ENCODE assay signal across 20 cellular contexts in genomic region chr4:164648151-164648848, GRCh38.
DNase-seq lines count a peak whose midpoint lies in the region; ATAC-seq, FAIRE-seq and TF ChIP-seq lines count a peak whose summit lies in the region.
"Had no signal": no experiment of that assay in that cellular context is flagged by ENCODE, and none has a peak within 500 bp of the region (broad histone marks: within the 10 kb centered on the region; RNA-seq: fewer than 3 reads in every experiment).

No MANE protein-coding gene starts in this region.

- TF ChIP-seq RAD21 in SK-N-SH (IDR thresholded peaks at IDR 0.05; ENCODE audit: low read length), result no peak

- H3K4me1 ChIP-seq in SK-N-SH (ENCODE audit: control insufficient read depth in 1 of 2, insufficient read depth in 2 of 2, low read depth in 1 of 2, low read length in 1 of 2), result no peaks in the 10 kb centered on the region
- H3K4me1 ChIP-seq in H9 (ENCODE audit: insufficient read depth, low read length), result no peaks in the 10 kb centered on the region
- H3K4me1 ChIP-seq: gastrocnemius medialis, stomach had no signal

- H3K27me3 Mint-ChIP-seq in H9 (ENCODE audit: low read depth), result no peaks in the 10 kb centered on the region; the same call in 1 of the 2 replicates
- H3K27me3 Mint-ChIP-seq: activated B cell treated with CpG ODN at 0.5 μM for 24 hours, brain had no signal

- CTCF ChIA-PET in SK-N-SH (lab: Yijun Ruan, JAX), result no interaction called here

- DNase-seq in SK-N-SH (no peak), amniotic epithelial cell (ENCODE audit: low read depth) (peak; percentile 97), glomerular visceral epithelial cell (ENCODE audit: extremely low spot score) (peak; percentile 59), urothelium cell line (ENCODE audit: low spot score) (peak; percentile 57), H9 (no peak), KBM-7 (no peak)
- DNase-seq in activated naive CD4-positive, alpha-beta T cell treated with anti-CD3 and anti-CD28 coated beads, Interleukin-2, amount 50 U/mL, for 16 hours, result no peak
- DNase-seq: activated B cell treated with CpG ODN at 0.5 μM for 24 hours; activated gamma-delta T cell; effector CD4-positive, alpha-beta T cell; gastrocnemius medialis; HCEC 1CT; NCI-H1436 treated with DMSO at 0.1 percent for 48 hours; NCI-H2227 treated with DMSO at 0.1 percent for 48 hours; stimulated activated CD4-positive, alpha-beta T cell treated with anti-CD3 and anti-CD28 coated beads, Interleukin-12 subunit alpha, Interleukin-12 subunit beta, amount 100 ng/mL, for 4 hours; stomach had no signal

- no peaks in the 10 kb centered on the region for H3K4me1 Mint-ChIP-seq in H9
- H3K4me1 Mint-ChIP-seq: activated B cell treated with CpG ODN at 0.5 μM for 24 hours had no signal

- H2BK12ac ChIP-seq in H9 (ENCODE audit: insufficient read length, low read depth, low read length), result no peak overlapping the region

- H3K4ac ChIP-seq in H9 (ENCODE audit: low read depth, low read length), result no peak overlapping the region

- no peaks in the 10 kb centered on the region for H3K79me1 ChIP-seq in H9 (ENCODE audit: insufficient read depth, low read depth, low read length, poor library complexity, severe bottlenecking)

- 0% methylated on average over 1 of the region's 1 CpG for whole genome bisulfite sequencing in SK-N-SH (ENCODE audit: low lambda C conversion rate)
- WGBS in H9 (ENCODE audit: extremely low coverage, insufficient read length, low lambda C conversion rate), result no CpG with 5 or more reads among the region's 1 CpG

- no peak overlapping the region for H2AFZ ChIP-seq in SK-N-SH (ENCODE audit: low read depth)
- H2AFZ ChIP-seq in H9 (ENCODE audit: low read length), result no peak overlapping the region

- POLR2A ChIA-PET in SK-N-SH (lab: Yijun Ruan, JAX), result no interaction called here

- H4K5ac ChIP-seq in H9 (ENCODE audit: insufficient read length, low read depth, low read length), result no peak overlapping the region

- H3K27me3 ChIP-seq in SK-N-SH (ENCODE audit: insufficient read depth) (no peaks in the 10 kb centered on the region), H9 (ENCODE audit: insufficient read depth, low read length) (no peaks in the 10 kb centered on the region)
- H3K27me3 ChIP-seq: gastrocnemius medialis, stomach had no signal

- H2BK15ac ChIP-seq in H9 (ENCODE audit: low read depth, low read length), result no peak overlapping the region

- H3K9ac ChIP-seq in SK-N-SH (no peak overlapping the region), H9 (ENCODE audit: extremely low read depth, insufficient read length, low read length) (no peak overlapping the region)

- H3K27ac ChIP-seq in SK-N-SH (ENCODE audit: low read depth in 2 of 2, low read length in 1 of 2), result peak overlapping the region in 1 of 2 experiments; percentile 53; a peak in 2 of 4 replicates
- no peak overlapping the region for H3K27ac ChIP-seq in H9 (ENCODE audit: insufficient read length, low read depth, low read length)
- H3K27ac ChIP-seq: 22Rv1, gastrocnemius medialis, stomach had no signal

- H4K8ac ChIP-seq in H9 (replicated peaks; ENCODE audit: insufficient read length, low read depth, low read length), result no peak overlapping the region

- no peaks in the 10 kb centered on the region for H3K36me3 Mint-ChIP-seq in H9 (ENCODE audit: insufficient read depth in 1 of 3, low read depth in 3 of 3)
- H3K36me3 Mint-ChIP-seq: brain had no signal

- no peak overlapping the region for H2BK20ac ChIP-seq in H9 (ENCODE audit: low read depth, low read length, poor library complexity, severe bottlenecking)

- H3K36me3 ChIP-seq in SK-N-SH (replicated peaks in 1 of 2; ENCODE audit: control insufficient read depth in 1 of 2, insufficient read depth in 2 of 2, low read length in 1 of 2), result no peaks in the 10 kb centered on the region
- H3K36me3 ChIP-seq: gastrocnemius medialis, stomach had no signal

- no peak overlapping the region for H3K4me3 Mint-ChIP-seq in H9
- H3K4me3 Mint-ChIP-seq: activated B cell treated with CpG ODN at 0.5 μM for 24 hours, brain had no signal

- no peak for TF ChIP-seq CTCF in SK-N-SH (IDR thresholded peaks at IDR 0.05)
- TF ChIP-seq CTCF in H9 (conservative IDR thresholded peaks at IDR 0.05), result no peak

- no peak overlapping the region for H3T11ph ChIP-seq in H9 (ENCODE audit: low read length)

- H3K9me3 ChIP-seq in SK-N-SH (no peaks in the 10 kb centered on the region), H9 (ENCODE audit: control insufficient read depth, low read depth, low read length) (no peaks in the 10 kb centered on the region)
- H3K9me3 ChIP-seq: gastrocnemius medialis, stomach had no signal

- H3K9me3 Mint-ChIP-seq in H9, result peaks cover 0 to 2% of the 10 kb centered on the region in 2 experiments; a peak in 2 of 5 replicates

- H3K4me2 ChIP-seq in SK-N-SH (peak overlapping the region; percentile 15; the same call in 1 of the 2 replicates), H9 (ENCODE audit: insufficient read depth, insufficient read length, low read length) (no peak overlapping the region)

- ATAC-seq in SK-N-SH treated with all-trans-retinoic acid at 6 μM for 48 hours, result no peak
- ATAC-seq: gastrocnemius medialis had no signal

- H3K79me2 ChIP-seq in SK-N-SH (ENCODE audit: insufficient read depth) (no peaks in the 10 kb centered on the region), H9 (ENCODE audit: insufficient read depth, low read length) (no peaks in the 10 kb centered on the region)

- no peak for FAIRE-seq in urothelium cell line (lab: Jason Lieb, UNC)
- FAIRE-seq: GM12891 had no signal

- H3K56ac ChIP-seq in H9 (ENCODE audit: insufficient read length, low read depth, low read length), result no peak overlapping the region

- H2BK120ac ChIP-seq in H9 (ENCODE audit: low read depth, low read length, poor library complexity, severe bottlenecking), result no peak overlapping the region

- no peak overlapping the region for H3K14ac ChIP-seq in H9 (ENCODE audit: insufficient read depth, low read length)

- in situ Hi-C loops in KBM-7 (cut with MboI; ENCODE audit: low pct_unique_long_range_greater_than_20kb, low sequenced_read_pairs), result no loop called here

- no peaks in the 10 kb centered on the region for H3K9me2 ChIP-seq in SK-N-SH

- no peak overlapping the region for H3K27ac Mint-ChIP-seq in H9
- H3K27ac Mint-ChIP-seq: activated B cell treated with CpG ODN at 0.5 μM for 24 hours, brain had no signal

- no peak overlapping the region for H3K4me3 ChIP-seq in SK-N-SH (ENCODE audit: low read depth in 2 of 2, low read length in 1 of 2)
- H3K4me3 ChIP-seq: gastrocnemius medialis, stomach had no signal

- H4K20me1 ChIP-seq in SK-N-SH (ENCODE audit: insufficient read depth), result no peaks in the 10 kb centered on the region
- no peaks in the 10 kb centered on the region for H4K20me1 ChIP-seq in H9 (ENCODE audit: control insufficient read depth, insufficient read depth, insufficient read length)

- H3K18ac ChIP-seq in H9 (ENCODE audit: insufficient read length, low read depth, low read length), result no peak overlapping the region

- peaks cover 9% of the 10 kb centered on the region for H3F3A ChIP-seq in SK-N-SH (replicated peaks; ENCODE audit: insufficient read depth)

- H3K23ac ChIP-seq in H9 (ENCODE audit: insufficient read length, low read depth, low read length), result no peak overlapping the region

- H2AK5ac ChIP-seq in H9 (ENCODE audit: insufficient read length, low read length), result no peak overlapping the region

- H3K23me2 ChIP-seq in H9 (ENCODE audit: insufficient read length, low read depth, low read length, poor library complexity, severe bottlenecking), result no peaks in the 10 kb centered on the region

- no peak overlapping the region for H2BK5ac ChIP-seq in H9 (ENCODE audit: insufficient read length, low read length)

- H4K91ac ChIP-seq in H9 (ENCODE audit: insufficient read length, low read depth, low read length), result no peak overlapping the region

- TF ChIP-seq EP300 in SK-N-SH (IDR thresholded peaks at IDR 0.05; ENCODE audit: borderline replicate concordance in 1 of 2, low read depth in 1 of 2, low read length in 1 of 2), result no peak

TF ChIP-seq in SK-N-SH, 30 proteins besides CTCF, POLR2A, EP300 and RAD21 (continues in another document):
- TF ChIP-seq ELF1 (IDR thresholded peaks at IDR 0.05) (no peak), ZBTB33 (IDR thresholded peaks at IDR 0.05; ENCODE audit: borderline replicate concordance, low read depth) (no peak), EZH2phosphoT487 (IDR thresholded peaks at IDR 0.05; ENCODE audit: borderline replicate concordance, low read depth) (no peak), YY1 (IDR thresholded peaks at IDR 0.05; ENCODE audit: low read depth) (no peak)

TF ChIP-seq in SK-N-SH treated with all-trans-retinoic acid at 6 μM for 48 hours, 23 proteins besides CTCF, POLR2A, EP300 and RAD21:
- TF ChIP-seq RARB (CRISPR knock-in tag; IDR thresholded peaks at IDR 0.05), result no peak

Comparison
In these comparisons a context has a peak if more than half of its experiments do, and no peak if none do; other contexts are left out.
1. DNase-seq: peak in amniotic epithelial cell (single experiment), glomerular visceral epithelial cell (single experiment) and urothelium cell line (single experiment); none in SK-N-SH (single experiment), H9 (single experiment), activated naive CD4-positive, alpha-beta T cell treated with anti-CD3 and anti-CD28 coated beads, Interleukin-2, amount 50 U/mL, for 16 hours (single experiment) and KBM-7 (single experiment).